ENCODE assay signal across 19 cellular contexts in genomic region chr1:2320001-2320400, GRCh38.
DNase-seq lines count a peak whose midpoint lies in the region; ATAC-seq and TF ChIP-seq lines count a peak whose summit lies in the region.
"Had no signal": no experiment of that assay in that cellular context is flagged by ENCODE, and none has a peak within 500 bp of the region (broad histone marks: within the 10 kb centered on the region; RNA-seq: fewer than 3 reads in every experiment).

No MANE protein-coding gene starts in this region.

- no peak overlapping the region for H3K4me2 ChIP-seq in neural cell (ENCODE audit: low read length)

- peak overlapping the region; percentile 63 for H3K9ac ChIP-seq in neural cell (ENCODE audit: low read length)
- H3K9ac ChIP-seq in stomach smooth muscle (ENCODE audit: low read length in 2 of 2) = no peak overlapping the region

- ATAC-seq in left ventricle myocardium superior (peak; percentile 16), GM18870 (IDR thresholded peaks at IDR 0.05; ENCODE audit: unreplicated experiment) (no peak)
- ATAC-seq: CD8-positive, alpha-beta T cell had no signal

- TF ChIP-seq EP300 in neural cell (conservative IDR thresholded peaks at IDR 0.05; ENCODE audit: poor library complexity, severe bottlenecking) = no peak

- TF ChIP-seq RAD21 in neural cell (conservative IDR thresholded peaks at IDR 0.05) = no peak

- H2AFZ ChIP-seq in neural cell (ENCODE audit: low read depth, low read length) = no peak overlapping the region

- no peaks in the 10 kb centered on the region for H3K36me3 ChIP-seq in right atrium auricular region
- H3K36me3 ChIP-seq in neural cell (ENCODE audit: insufficient read depth, low read length) = no peaks in the 10 kb centered on the region
- no peaks in the 10 kb centered on the region for H3K36me3 ChIP-seq in stomach smooth muscle (ENCODE audit: control insufficient read depth in 2 of 2, insufficient read depth in 2 of 2, low read length in 2 of 2)
- H3K36me3 ChIP-seq: BLaER1 had no signal

- TF ChIP-seq CTCF in right atrium auricular region (IDR thresholded peaks at IDR 0.05) = no peak
- TF ChIP-seq CTCF in neural cell (IDR thresholded peaks at IDR 0.05; ENCODE audit: poor library complexity, severe bottlenecking) = no peak

- H4K20me1 ChIP-seq in neural cell (ENCODE audit: insufficient read depth) = no peaks in the 10 kb centered on the region

- DNase-seq in left ventricle myocardium superior = peak; percentile 74
- DNase-seq in right atrium auricular region (ENCODE audit: low spot score) = no peak
- DNase-seq in MV-4-11 (lab: John Stamatoyannopoulos, UW) = no peak
- DNase-seq in activated CD4-positive, CD25-positive, alpha-beta regulatory T cell treated with anti-CD3 and anti-CD28 coated beads, Interleukin-2, amount 50 U/mL, for 72 hours = no peak
- no peak for DNase-seq in NCI-H2029 (lab: John Stamatoyannopoulos, UW)
- DNase-seq: CD8-positive, alpha-beta T cell; DND-41; HCEC 1CT; IMR-90; Kasumi-1; MM.1S; NCI-H1105; NCI-H1694 treated with DMSO at 0.1 percent for 48 hours; NCI-H345; NCI-H526 had no signal

- no peaks in the 10 kb centered on the region for H3K27me3 ChIP-seq in right atrium auricular region
- peaks cover 5% of the 10 kb centered on the region for H3K27me3 ChIP-seq in neural cell (ENCODE audit: insufficient read depth, low read depth, low read length)
- H3K27me3 ChIP-seq in stomach smooth muscle (ENCODE audit: control insufficient read depth in 1 of 2, insufficient read depth in 2 of 2, low read length in 2 of 2) = no peaks in the 10 kb centered on the region

- peaks cover 5% of the 10 kb centered on the region for H3F3A ChIP-seq in neural cell (ENCODE audit: insufficient read depth, low read length, poor library complexity, severe bottlenecking)

- H3K9me2 ChIP-seq in neural cell (ENCODE audit: insufficient read depth, low read length) = no peaks in the 10 kb centered on the region

- H3K4me1 ChIP-seq in right atrium auricular region (peaks cover 0 to 80% of the 10 kb centered on the region in 2 donors), stomach smooth muscle (ENCODE audit: control insufficient read depth, insufficient read depth, low read length) (peaks cover 73% of the 10 kb centered on the region)

- H3K9me3 ChIP-seq in right atrium auricular region (no peaks in the 10 kb centered on the region), neural cell (ENCODE audit: low read length) (no peaks in the 10 kb centered on the region), stomach smooth muscle (ENCODE audit: control insufficient read depth in 2 of 2, low read length in 2 of 2) (no peaks in the 10 kb centered on the region)

- intact Hi-C loops in left ventricle myocardium superior (cut with micrococcal nuclease) = no loop called here

- H3K27ac ChIP-seq in right atrium auricular region (no peak overlapping the region), neural cell (ENCODE audit: low read length) (peak overlapping the region; percentile 88), stomach smooth muscle (ENCODE audit: low read length) (peak overlapping the region; percentile 86)
- H3K27ac ChIP-seq: BLaER1 had no signal

- H3K4me3 ChIP-seq in right atrium auricular region = no peak overlapping the region
- H3K4me3 ChIP-seq in neural cell (ENCODE audit: low read length) = no peak overlapping the region
- no peak overlapping the region for H3K4me3 ChIP-seq in stomach smooth muscle (ENCODE audit: low read length in 2 of 2)
- H3K4me3 ChIP-seq: BLaER1 had no signal

- no peaks in the 10 kb centered on the region for H3K79me2 ChIP-seq in neural cell (replicated peaks; ENCODE audit: insufficient read depth, low read length)

TF ChIP-seq in neural cell, 6 proteins besides CTCF, POLR2A, EP300 and RAD21:
- TF ChIP-seq TAF1 (IDR thresholded peaks at IDR 0.05; ENCODE audit: low read depth) (no peak), POLR2AphosphoS5 (IDR thresholded peaks at IDR 0.05) (no peak), EZH2 (IDR thresholded peaks at IDR 0.05; ENCODE audit: borderline replicate concordance, insufficient read depth, low read length, poor library complexity, severe bottlenecking) (no peak), MXI1 (conservative IDR thresholded peaks at IDR 0.05; ENCODE audit: poor library complexity, severe bottlenecking) (no peak), SMC3 (conservative IDR thresholded peaks at IDR 0.05; ENCODE audit: poor library complexity) (no peak)
- TF ChIP-seq, protein P1, sequence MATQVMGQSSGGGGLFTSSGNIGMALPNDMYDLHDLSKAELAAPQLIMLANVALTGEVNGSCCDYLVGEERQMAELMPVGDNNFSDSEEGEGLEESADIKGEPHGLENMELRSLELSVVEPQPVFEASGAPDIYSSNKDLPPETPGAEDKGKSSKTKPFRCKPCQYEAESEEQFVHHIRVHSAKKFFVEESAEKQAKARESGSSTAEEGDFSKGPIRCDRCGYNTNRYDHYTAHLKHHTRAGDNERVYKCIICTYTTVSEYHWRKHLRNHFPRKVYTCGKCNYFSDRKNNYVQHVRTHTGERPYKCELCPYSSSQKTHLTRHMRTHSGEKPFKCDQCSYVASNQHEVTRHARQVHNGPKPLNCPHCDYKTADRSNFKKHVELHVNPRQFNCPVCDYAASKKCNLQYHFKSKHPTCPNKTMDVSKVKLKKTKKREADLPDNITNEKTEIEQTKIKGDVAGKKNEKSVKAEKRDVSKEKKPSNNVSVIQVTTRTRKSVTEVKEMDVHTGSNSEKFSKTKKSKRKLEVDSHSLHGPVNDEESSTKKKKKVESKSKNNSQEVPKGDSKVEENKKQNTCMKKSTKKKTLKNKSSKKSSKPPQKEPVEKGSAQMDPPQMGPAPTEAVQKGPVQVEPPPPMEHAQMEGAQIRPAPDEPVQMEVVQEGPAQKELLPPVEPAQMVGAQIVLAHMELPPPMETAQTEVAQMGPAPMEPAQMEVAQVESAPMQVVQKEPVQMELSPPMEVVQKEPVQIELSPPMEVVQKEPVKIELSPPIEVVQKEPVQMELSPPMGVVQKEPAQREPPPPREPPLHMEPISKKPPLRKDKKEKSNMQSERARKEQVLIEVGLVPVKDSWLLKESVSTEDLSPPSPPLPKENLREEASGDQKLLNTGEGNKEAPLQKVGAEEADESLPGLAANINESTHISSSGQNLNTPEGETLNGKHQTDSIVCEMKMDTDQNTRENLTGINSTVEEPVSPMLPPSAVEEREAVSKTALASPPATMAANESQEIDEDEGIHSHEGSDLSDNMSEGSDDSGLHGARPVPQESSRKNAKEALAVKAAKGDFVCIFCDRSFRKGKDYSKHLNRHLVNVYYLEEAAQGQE (IDR thresholded peaks at IDR 0.05; ENCODE audit: borderline replicate concordance) = no peak
TF ChIP-seq in neural cell: peak in this region for 0.

Comparison
In these comparisons a context has a peak if more than half of its experiments do, and no peak if none do; other contexts are left out.
1. H3K27ac ChIP-seq: peak in neural cell (single experiment) and stomach smooth muscle (single experiment); none in right atrium auricular region (0 of 2).